Comparison of ENCODE assay signal across 4 cellular contexts in the genomic region with DNA sequence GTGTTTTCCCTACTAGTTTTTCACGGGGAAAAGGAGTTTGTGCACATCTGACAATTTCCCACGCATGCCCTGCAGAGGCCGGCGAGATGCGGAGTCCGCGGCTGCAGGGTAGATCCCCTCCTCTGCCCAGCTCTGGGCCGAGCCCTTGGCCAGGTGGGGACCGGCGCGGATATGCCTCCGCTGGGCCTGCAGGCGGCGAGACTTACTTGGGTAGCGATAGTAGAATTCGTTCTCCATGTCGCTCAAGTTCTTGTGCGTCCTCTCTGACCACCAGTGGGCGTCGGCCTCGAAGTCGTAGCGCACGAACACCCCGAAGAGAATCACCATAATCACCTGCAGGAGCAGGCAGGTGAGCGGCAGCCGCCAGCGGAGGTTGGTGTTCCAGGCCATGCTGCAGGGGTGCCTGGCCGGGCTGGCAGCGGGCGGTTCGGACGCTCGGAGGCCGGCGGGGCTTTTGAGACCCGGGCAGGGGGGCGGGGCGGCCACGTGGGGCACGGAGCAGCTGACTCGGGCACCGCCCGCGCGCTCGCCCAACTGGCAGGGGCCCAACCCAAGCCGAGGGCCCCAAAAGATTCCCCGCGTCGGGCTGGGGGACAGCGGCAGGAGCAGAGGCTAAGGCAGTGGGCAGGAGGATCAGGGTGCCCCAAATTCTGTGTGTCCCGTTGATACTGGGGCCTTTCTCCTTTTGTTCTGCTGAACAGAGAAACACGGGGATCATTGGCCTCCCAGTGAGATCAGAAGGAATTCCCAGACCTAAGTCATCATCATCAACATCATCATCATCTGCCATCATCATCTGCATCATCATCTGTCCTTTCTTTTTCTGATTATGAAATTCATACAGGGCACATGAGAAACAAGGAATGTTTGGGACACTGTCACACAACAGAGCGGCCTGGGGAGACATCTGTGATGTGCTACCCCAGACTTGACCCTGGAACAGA.
A peak's percentile ranks its signal among the peaks of the same experiment; 100 is the strongest.
TF ChIP-seq lines count a peak whose summit lies in the region.

A gene (minus strand): TSS at position 429 of the 944 bp plus-strand sequence. CDS start 39 bp downstream, at position 390.

TF ChIP-seq in SK-N-SH, 30 proteins besides CTCF, POLR2A, EP300 and RAD21 (continues in another document):
- TF ChIP-seq, protein P1, sequence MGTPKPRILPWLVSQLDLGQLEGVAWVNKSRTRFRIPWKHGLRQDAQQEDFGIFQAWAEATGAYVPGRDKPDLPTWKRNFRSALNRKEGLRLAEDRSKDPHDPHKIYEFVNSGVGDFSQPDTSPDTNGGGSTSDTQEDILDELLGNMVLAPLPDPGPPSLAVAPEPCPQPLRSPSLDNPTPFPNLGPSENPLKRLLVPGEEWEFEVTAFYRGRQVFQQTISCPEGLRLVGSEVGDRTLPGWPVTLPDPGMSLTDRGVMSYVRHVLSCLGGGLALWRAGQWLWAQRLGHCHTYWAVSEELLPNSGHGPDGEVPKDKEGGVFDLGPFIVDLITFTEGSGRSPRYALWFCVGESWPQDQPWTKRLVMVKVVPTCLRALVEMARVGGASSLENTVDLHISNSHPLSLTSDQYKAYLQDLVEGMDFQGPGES (IDR thresholded peaks at IDR 0.05; ENCODE audit: low read depth, low read length) = no peak
- TF ChIP-seq NFIC (IDR thresholded peaks at IDR 0.05; ENCODE audit: borderline replicate concordance) (no peak), CHD2 (IDR thresholded peaks at IDR 0.05; ENCODE audit: low read length, partially characterized antibody) (no peak), FOSL2 (IDR thresholded peaks at IDR 0.05; ENCODE audit: borderline replicate concordance, low read depth) (no peak), TCF12 (IDR thresholded peaks at IDR 0.05) (no peak), ELF1 (IDR thresholded peaks at IDR 0.05) (no peak), MXI1 (IDR thresholded peaks at IDR 0.05; ENCODE audit: low read depth, low read length) (no peak)
- TF ChIP-seq, protein P2, sequence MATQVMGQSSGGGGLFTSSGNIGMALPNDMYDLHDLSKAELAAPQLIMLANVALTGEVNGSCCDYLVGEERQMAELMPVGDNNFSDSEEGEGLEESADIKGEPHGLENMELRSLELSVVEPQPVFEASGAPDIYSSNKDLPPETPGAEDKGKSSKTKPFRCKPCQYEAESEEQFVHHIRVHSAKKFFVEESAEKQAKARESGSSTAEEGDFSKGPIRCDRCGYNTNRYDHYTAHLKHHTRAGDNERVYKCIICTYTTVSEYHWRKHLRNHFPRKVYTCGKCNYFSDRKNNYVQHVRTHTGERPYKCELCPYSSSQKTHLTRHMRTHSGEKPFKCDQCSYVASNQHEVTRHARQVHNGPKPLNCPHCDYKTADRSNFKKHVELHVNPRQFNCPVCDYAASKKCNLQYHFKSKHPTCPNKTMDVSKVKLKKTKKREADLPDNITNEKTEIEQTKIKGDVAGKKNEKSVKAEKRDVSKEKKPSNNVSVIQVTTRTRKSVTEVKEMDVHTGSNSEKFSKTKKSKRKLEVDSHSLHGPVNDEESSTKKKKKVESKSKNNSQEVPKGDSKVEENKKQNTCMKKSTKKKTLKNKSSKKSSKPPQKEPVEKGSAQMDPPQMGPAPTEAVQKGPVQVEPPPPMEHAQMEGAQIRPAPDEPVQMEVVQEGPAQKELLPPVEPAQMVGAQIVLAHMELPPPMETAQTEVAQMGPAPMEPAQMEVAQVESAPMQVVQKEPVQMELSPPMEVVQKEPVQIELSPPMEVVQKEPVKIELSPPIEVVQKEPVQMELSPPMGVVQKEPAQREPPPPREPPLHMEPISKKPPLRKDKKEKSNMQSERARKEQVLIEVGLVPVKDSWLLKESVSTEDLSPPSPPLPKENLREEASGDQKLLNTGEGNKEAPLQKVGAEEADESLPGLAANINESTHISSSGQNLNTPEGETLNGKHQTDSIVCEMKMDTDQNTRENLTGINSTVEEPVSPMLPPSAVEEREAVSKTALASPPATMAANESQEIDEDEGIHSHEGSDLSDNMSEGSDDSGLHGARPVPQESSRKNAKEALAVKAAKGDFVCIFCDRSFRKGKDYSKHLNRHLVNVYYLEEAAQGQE (IDR thresholded peaks at IDR 0.05; ENCODE audit: low read depth, low read length) = no peak

TF ChIP-seq in SK-N-SH treated with all-trans-retinoic acid at 6 μM for 48 hours, 23 proteins besides CTCF, POLR2A, EP300 and RAD21:
- TF ChIP-seq TOX (CRISPR knock-in tag; IDR thresholded peaks at IDR 0.05; ENCODE audit: borderline replicate concordance) (no peak), ARNTL (CRISPR knock-in tag; IDR thresholded peaks at IDR 0.05; ENCODE audit: borderline replicate concordance, low read depth) (no peak), ZNF70 (CRISPR knock-in tag; IDR thresholded peaks at IDR 0.05) (no peak), TCF4 (CRISPR knock-in tag; IDR thresholded peaks at IDR 0.05; ENCODE audit: borderline replicate concordance) (no peak), GLIS3 (CRISPR knock-in tag; IDR thresholded peaks at IDR 0.05) (no peak), RARB (CRISPR knock-in tag; IDR thresholded peaks at IDR 0.05) (no peak), ISL1 (CRISPR knock-in tag; IDR thresholded peaks at IDR 0.05) (no peak), CSDC2 (CRISPR knock-in tag; IDR thresholded peaks at IDR 0.05) (no peak), BACH2 (CRISPR knock-in tag; IDR thresholded peaks at IDR 0.05; ENCODE audit: borderline replicate concordance) (no peak), SNAI2 (CRISPR knock-in tag; IDR thresholded peaks at IDR 0.05) (no peak), ZNF565 (CRISPR knock-in tag; conservative IDR thresholded peaks at IDR 0.05; ENCODE audit: low read depth) (no peak), ESRRG (CRISPR knock-in tag; IDR thresholded peaks at IDR 0.05) (no peak)
- TF ChIP-seq, protein P3, sequence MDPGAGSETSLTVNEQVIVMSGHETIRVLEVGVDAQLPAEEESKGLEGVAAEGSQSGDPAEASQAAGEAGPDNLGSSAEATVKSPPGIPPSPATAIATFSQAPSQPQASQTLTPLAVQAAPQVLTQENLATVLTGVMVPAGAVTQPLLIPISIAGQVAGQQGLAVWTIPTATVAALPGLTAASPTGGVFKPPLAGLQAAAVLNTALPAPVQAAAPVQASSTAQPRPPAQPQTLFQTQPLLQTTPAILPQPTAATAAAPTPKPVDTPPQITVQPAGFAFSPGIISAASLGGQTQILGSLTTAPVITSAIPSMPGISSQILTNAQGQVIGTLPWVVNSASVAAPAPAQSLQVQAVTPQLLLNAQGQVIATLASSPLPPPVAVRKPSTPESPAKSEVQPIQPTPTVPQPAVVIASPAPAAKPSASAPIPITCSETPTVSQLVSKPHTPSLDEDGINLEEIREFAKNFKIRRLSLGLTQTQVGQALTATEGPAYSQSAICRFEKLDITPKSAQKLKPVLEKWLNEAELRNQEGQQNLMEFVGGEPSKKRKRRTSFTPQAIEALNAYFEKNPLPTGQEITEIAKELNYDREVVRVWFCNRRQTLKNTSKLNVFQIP (CRISPR knock-in tag; IDR thresholded peaks at IDR 0.05; ENCODE audit: borderline replicate concordance, low read depth) = no peak
- TF ChIP-seq, protein P4, sequence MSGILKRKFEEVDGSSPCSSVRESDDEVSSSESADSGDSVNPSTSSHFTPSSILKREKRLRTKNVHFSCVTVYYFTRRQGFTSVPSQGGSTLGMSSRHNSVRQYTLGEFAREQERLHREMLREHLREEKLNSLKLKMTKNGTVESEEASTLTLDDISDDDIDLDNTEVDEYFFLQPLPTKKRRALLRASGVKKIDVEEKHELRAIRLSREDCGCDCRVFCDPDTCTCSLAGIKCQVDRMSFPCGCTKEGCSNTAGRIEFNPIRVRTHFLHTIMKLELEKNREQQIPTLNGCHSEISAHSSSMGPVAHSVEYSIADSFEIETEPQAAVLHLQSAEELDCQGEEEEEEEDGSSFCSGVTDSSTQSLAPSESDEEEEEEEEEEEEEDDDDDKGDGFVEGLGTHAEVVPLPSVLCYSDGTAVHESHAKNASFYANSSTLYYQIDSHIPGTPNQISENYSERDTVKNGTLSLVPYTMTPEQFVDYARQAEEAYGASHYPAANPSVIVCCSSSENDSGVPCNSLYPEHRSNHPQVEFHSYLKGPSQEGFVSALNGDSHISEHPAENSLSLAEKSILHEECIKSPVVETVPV (CRISPR knock-in tag; IDR thresholded peaks at IDR 0.05) = no peak

TF ChIP-seq in endothelial cell of umbilical vein, 7 proteins besides CTCF, POLR2A, EP300 and RAD21:
- TF ChIP-seq EZH2 (IDR thresholded peaks at IDR 0.05; ENCODE audit: borderline replicate concordance, low read depth, low read length, severe bottlenecking) (peak; percentile 81), JUN (IDR thresholded peaks at IDR 0.05; ENCODE audit: borderline replicate concordance, insufficient read depth, insufficient read length, low read depth) (no peak)

TF ChIP-seq in HEK293T, 16 proteins besides CTCF, POLR2A, EP300 and RAD21:
- no peak for TF ChIP-seq ZNF384 (IDR thresholded peaks at IDR 0.05)
- no peak for TF ChIP-seq BHLHE40 (IDR thresholded peaks at IDR 0.05; ENCODE audit: borderline replicate concordance)
